In genomic region chr11:33039274-33040126, GRCh38 we compare ENCODE assay signal across 8 cellular contexts.
DNase-seq lines count a peak whose midpoint lies in the region; ATAC-seq and TF ChIP-seq lines count a peak whose summit lies in the region.

Gene TCP11L1 (plus strand): TSS chr11:33039572. CDS start chr11:33043774, 4,202 bp downstream.

- no peaks in the 10 kb centered on the region for H3K9me3 Mint-ChIP-seq in central memory CD8-positive, alpha-beta T cell

- peaks cover 10% of the 10 kb centered on the region for H3K27me3 Mint-ChIP-seq in central memory CD8-positive, alpha-beta T cell

- ATAC-seq in GM18909 (IDR thresholded peaks at IDR 0.05; ENCODE audit: poor library complexity, unreplicated experiment) (peak; percentile 79), HG03139 (IDR thresholded peaks at IDR 0.05; ENCODE audit: unreplicated experiment) (peak; percentile 75)
- ATAC-seq in central memory CD8-positive, alpha-beta T cell (replicated peaks; ENCODE audit: extremely low read depth, poor library complexity, severe bottlenecking): peak; percentile 83

- H3K4me3 ChIP-seq in AG09309 (ENCODE audit: control insufficient read depth, low read depth, low read length): peak within 1 kb of the TSS; percentile 62

- H3K4me1 Mint-ChIP-seq in central memory CD8-positive, alpha-beta T cell: peaks cover 12% of the 10 kb centered on the region

- no peak for TF ChIP-seq CTCF in AG09309 (IDR thresholded peaks at IDR 0.05; ENCODE audit: control insufficient read depth, insufficient read depth, low read depth, low read length, missing control alignments)

- H3K27ac Mint-ChIP-seq in central memory CD8-positive, alpha-beta T cell (ENCODE audit: low read depth): peak within 1 kb of the TSS; percentile 88

- peak within 1 kb of the TSS; percentile 93 for H3K4me3 Mint-ChIP-seq in central memory CD8-positive, alpha-beta T cell

- H3K36me3 Mint-ChIP-seq in central memory CD8-positive, alpha-beta T cell (ENCODE audit: insufficient read depth): peaks cover 18% of the 10 kb centered on the region

- DNase-seq in AG09309 (ENCODE audit: low read depth) (peak; percentile 68), NCI-H2227 (lab: John Stamatoyannopoulos, UW; ENCODE audit: unreplicated experiment) (peak; percentile 98), iris pigment epithelial cell (ENCODE audit: low read depth) (peak; percentile 94)
- peak; percentile 44 to 60 (median 56) for DNase-seq in activated CD4-positive, CD25-positive, alpha-beta regulatory T cell (lab: John Stamatoyannopoulos, UW)
- peak; percentile 70 to 71 for DNase-seq in central memory CD8-positive, alpha-beta T cell (ENCODE audit: low spot score in 2 of 2)
- DNase-seq in stimulated activated CD4-positive, alpha-beta T cell treated with anti-CD3 and anti-CD28 coated beads, Interleukin-12 subunit alpha, Interleukin-12 subunit beta, amount 100 ng/mL, for 24 hours (ENCODE audit: low read depth in 2 of 2): peak; percentile 37 to 68

Comparison
In these comparisons a context has a peak if more than half of its experiments do, and no peak if none do; other contexts are left out.
1. Peak in every context shown above with its lines: DNase-seq, ATAC-seq and H3K4me3 ChIP-seq.